ENCODE assay signal across 18 cellular contexts in genomic region chr1:11069233-11069950, GRCh38. TPM values are rescaled to one million over a fixed set of nuclear protein-coding genes. Genes with fewer than 3 reads are reported as not detected.
A peak's percentile ranks its signal among the peaks of the same experiment; 100 is the strongest.
DNase-seq lines count a peak whose midpoint lies in the region; ATAC-seq and TF ChIP-seq lines count a peak whose summit lies in the region.
"Had no signal": no experiment of that assay in that cellular context is flagged by ENCODE, and none has a peak within 500 bp of the region (broad histone marks: within the 10 kb centered on the region; RNA-seq: fewer than 3 reads in every experiment).

No MANE protein-coding gene starts in this region.

- peak; percentile 74 for ATAC-seq in activated naive CD8-positive, alpha-beta T cell treated with anti-CD3 and anti-CD28 coated beads, Interleukin-2, amount 10 ng/mL, durations not matched to agents 7 days and 5 days (ENCODE audit: low read depth)
- no peak for ATAC-seq in GM19324 (IDR thresholded peaks at IDR 0.05; ENCODE audit: low FRiP score, unreplicated experiment)
- ATAC-seq: esophagus mucosa had no signal

- TF ChIP-seq POLR2A in breast epithelium (IDR thresholded peaks at IDR 0.05), result no peak

- H3K36me3 ChIP-seq in breast epithelium (no peaks in the 10 kb centered on the region), mammary epithelial cell (ENCODE audit: insufficient read depth, low read length) (peaks cover 45% of the 10 kb centered on the region)

- POLR2A ChIA-PET in activated naive CD8-positive, alpha-beta T cell treated with anti-CD3 and anti-CD28 coated beads, Interleukin-2, amount 10 ng/mL, durations not matched to agents 7 days and 5 days (lab: Charles Lee), result interaction anchor here (1.2 to 2.9 kb wide), 2 partner anchors 8 to 38 kb away, joined by 11 to 28 read pairs; partner anchors contain the start of gene SRM

- BruUV-seq in mammary epithelial cell (replicated peaks; lab: Mats Ljungman, UMichigan), result no TSS peak

- peak overlapping the region in 1 of 3 donors; percentile 37 for H3K4me3 ChIP-seq in breast epithelium
- no peak overlapping the region for H3K4me3 ChIP-seq in mammary epithelial cell (replicated peaks in 1 of 3; ENCODE audit: insufficient read depth in 1 of 3, low read depth in 2 of 3, low read length in 3 of 3)
- H3K4me3 ChIP-seq: smooth muscle cell had no signal

- DNase-seq in breast epithelium (ENCODE audit: low spot score in 2 of 2) (peak in 1 of 2 donors; percentile 43), mammary epithelial cell (no peak), neural crest cell (ENCODE audit: low read depth, low spot score) (no peak), ureter (ENCODE audit: low spot score) (peak; percentile 31), putamen (ENCODE audit: low spot score) (no peak), NCI-H2171 treated with DMSO at 0.1 percent for 48 hours (lab: John Stamatoyannopoulos, UW) (no peak)
- DNase-seq in activated naive CD8-positive, alpha-beta T cell treated with anti-CD3 and anti-CD28 coated beads, Interleukin-2, amount 10 ng/mL, durations not matched to agents 7 days and 5 days, result no peak
- DNase-seq: activated B cell treated with CpG ODN at 0.5 μM for 24 hours; IMR-90; NCI-H1048; NCI-H774; stimulated activated naive CD4-positive, alpha-beta T cell treated with Interleukin-2 at 50 U/mL for 16 hours; SW 1271 had no signal

- peak overlapping the region; percentile 80 for H3K27ac Mint-ChIP-seq in activated naive CD8-positive, alpha-beta T cell treated with anti-CD3 and anti-CD28 coated beads, Interleukin-2, amount 10 ng/mL, durations not matched to agents 7 days and 5 days
- H3K27ac Mint-ChIP-seq in neural crest cell (ENCODE audit: unreplicated experiment), result peak overlapping the region; percentile 87
- H3K27ac Mint-ChIP-seq: activated B cell treated with CpG ODN at 0.5 μM for 24 hours; dendritic cell treated with granulocyte-macrophage colony-stimulating factor and Interleukin-4, amounts not matched to agents 40 ng/mL and 50 ng/mL, for 4 days had no signal

- in situ Hi-C loops in mammary epithelial cell (cut with MboI; ENCODE audit: low sequenced_read_pairs in 2 of 2), result no loop called here

- CTCF ChIA-PET in mammary epithelial cell (lab: Charles Lee; ENCODE audit: low non-redundant PET), result no interaction called here

- dilution Hi-C loops in mammary epithelial cell (cut with HindIII; ENCODE audit: low sequenced_read_pairs), result no loop called here

- H3K9me3 ChIP-seq in breast epithelium (no peaks in the 10 kb centered on the region), mammary epithelial cell (replicated peaks; ENCODE audit: insufficient read depth, low read length) (no peaks in the 10 kb centered on the region)

- H3K27ac ChIP-seq in breast epithelium (peak overlapping the region; percentile 54 to 74), mammary epithelial cell (ENCODE audit: insufficient read depth, low read depth, low read length) (no peak overlapping the region)

- H3K4me1 Mint-ChIP-seq in activated naive CD8-positive, alpha-beta T cell treated with anti-CD3 and anti-CD28 coated beads, Interleukin-2, amount 10 ng/mL, durations not matched to agents 7 days and 5 days, result peaks cover 19% of the 10 kb centered on the region
- H3K4me1 Mint-ChIP-seq in neural crest cell, result peaks cover 3% of the 10 kb centered on the region

- H3K27me3 ChIP-seq in breast epithelium (no peaks in the 10 kb centered on the region), mammary epithelial cell (ENCODE audit: insufficient read depth, low read length) (no peaks in the 10 kb centered on the region)

- H3K79me2 ChIP-seq in mammary epithelial cell (ENCODE audit: insufficient read depth, low read length), result no peaks in the 10 kb centered on the region

- peaks cover 38% of the 10 kb centered on the region for H3K36me3 Mint-ChIP-seq in activated naive CD8-positive, alpha-beta T cell treated with anti-CD3 and anti-CD28 coated beads, Interleukin-2, amount 10 ng/mL, durations not matched to agents 7 days and 5 days
- peaks cover 27% of the 10 kb centered on the region for H3K36me3 Mint-ChIP-seq in neural crest cell (ENCODE audit: low read depth)

- peak overlapping the region; percentile 66 for H3K4me3 Mint-ChIP-seq in activated naive CD8-positive, alpha-beta T cell treated with anti-CD3 and anti-CD28 coated beads, Interleukin-2, amount 10 ng/mL, durations not matched to agents 7 days and 5 days
- no peak overlapping the region for H3K4me3 Mint-ChIP-seq in neural crest cell
- H3K4me3 Mint-ChIP-seq: activated B cell treated with CpG ODN at 0.5 μM for 24 hours; dendritic cell treated with granulocyte-macrophage colony-stimulating factor and Interleukin-4, amounts not matched to agents 40 ng/mL and 50 ng/mL, for 4 days had no signal

- H3K4me1 ChIP-seq in breast epithelium, result no peaks in the 10 kb centered on the region
- H3K4me1 ChIP-seq in mammary epithelial cell (ENCODE audit: insufficient read depth, low read length), result no peaks in the 10 kb centered on the region

- intact Hi-C loops in breast epithelium (cut with DNase I; ENCODE audit: low total_unique reads), result no loop called here
- intact Hi-C loops in mammary epithelial cell (cut with micrococcal nuclease), result no loop called here

- H2AFZ ChIP-seq in mammary epithelial cell (ENCODE audit: low read depth, low read length), result no peak overlapping the region

- no peaks in the 10 kb centered on the region for H4K20me1 ChIP-seq in mammary epithelial cell (ENCODE audit: insufficient read depth, low read length)

- 51% methylated on average over 5 of the region's 12 CpGs for WGBS in mammary epithelial cell (ENCODE audit: low coverage, missing lambda C conversion rate)

- H3K9me3 Mint-ChIP-seq in activated naive CD8-positive, alpha-beta T cell treated with anti-CD3 and anti-CD28 coated beads, Interleukin-2, amount 10 ng/mL, durations not matched to agents 7 days and 5 days, result no peaks in the 10 kb centered on the region
- H3K9me3 Mint-ChIP-seq in neural crest cell, result no peaks in the 10 kb centered on the region
- H3K9me3 Mint-ChIP-seq: activated B cell treated with CpG ODN at 0.5 μM for 24 hours; dendritic cell treated with granulocyte-macrophage colony-stimulating factor and Interleukin-4, amounts not matched to agents 40 ng/mL and 50 ng/mL, for 4 days had no signal

- H3K4me2 ChIP-seq in mammary epithelial cell (ENCODE audit: insufficient read depth, low read depth, low read length), result no peak overlapping the region
- H3K4me2 ChIP-seq: smooth muscle cell had no signal

- H3K27me3 Mint-ChIP-seq in activated naive CD8-positive, alpha-beta T cell treated with anti-CD3 and anti-CD28 coated beads, Interleukin-2, amount 10 ng/mL, durations not matched to agents 7 days and 5 days, result no peaks in the 10 kb centered on the region
- H3K27me3 Mint-ChIP-seq in neural crest cell (ENCODE audit: low read depth), result no peaks in the 10 kb centered on the region
- H3K27me3 Mint-ChIP-seq: activated B cell treated with CpG ODN at 0.5 μM for 24 hours; dendritic cell treated with granulocyte-macrophage colony-stimulating factor and Interleukin-4, amounts not matched to agents 40 ng/mL and 50 ng/mL, for 4 days had no signal

- no peak overlapping the region for H3K9ac ChIP-seq in mammary epithelial cell (ENCODE audit: insufficient read depth, low read length)

- TF ChIP-seq CTCF in breast epithelium (IDR thresholded peaks at IDR 0.05) (no peak), mammary epithelial cell (conservative IDR thresholded peaks at IDR 0.05 in 1 of 2, IDR thresholded peaks at IDR 0.05 in 1 of 2; ENCODE audit: extremely low read depth in 1 of 2, insufficient read depth in 1 of 2, low read depth in 1 of 2, low read length in 2 of 2) (no peak), neural crest cell (conservative IDR thresholded peaks at IDR 0.05) (no peak)

RNA-seq across cellular contexts. Expression of gene SRM, which starts 9.6 kb away (rescaled TPM):
- 10 to 100 TPM; 33.5 to 71.4 (median 39.7) TPM for total RNA-seq in breast epithelium
- 100 to 1,000 TPM in 1 of 2 donors, 10 to 100 TPM in 1; 32.3 to 187 TPM for total RNA-seq in mammary epithelial cell
- 164 TPM for polyA plus RNA-seq in mammary epithelial cell
- polyA minus RNA-seq in mammary epithelial cell, result 246 TPM
- total RNA-seq in activated naive CD8-positive, alpha-beta T cell treated with anti-CD3 and anti-CD28 coated beads, Interleukin-2, amount 10 ng/mL, durations not matched to agents 7 days and 5 days, result 10 to 100 TPM; 72.3 to 85.0 TPM
- 147 and 152 TPM in 2 replicates for total RNA-seq in neural crest cell
- total RNA-seq in ureter, result 72.6 TPM

RNA-seq across cellular contexts. Expression of gene MASP2, which starts 22.4 kb away (rescaled TPM):
- total RNA-seq in breast epithelium, result not detected
- under 1 TPM in 1 of 2 donors, not detected in 1; 0.49 TPM for total RNA-seq in mammary epithelial cell
- 0.11 TPM for polyA plus RNA-seq in mammary epithelial cell
- not detected for polyA minus RNA-seq in mammary epithelial cell
- not detected for total RNA-seq in activated naive CD8-positive, alpha-beta T cell treated with anti-CD3 and anti-CD28 coated beads, Interleukin-2, amount 10 ng/mL, durations not matched to agents 7 days and 5 days
- total RNA-seq in neural crest cell, result 0.14 TPM in 1 of 2 replicates, not detected in the other
- not detected for total RNA-seq in ureter
- total RNA-seq: activated B cell treated with CpG ODN at 0.5 μM for 24 hours, esophagus mucosa, IMR-90, osteocyte, smooth muscle cell had no signal

RNA-seq across cellular contexts. Expression of gene EXOSC10, which starts 30.3 kb away (rescaled TPM):
- 10 to 100 TPM; 57.9 to 97.6 (median 77.7) TPM for total RNA-seq in breast epithelium
- total RNA-seq in mammary epithelial cell, result 10 to 100 TPM; 62.0 to 66.6 TPM
- polyA plus RNA-seq in mammary epithelial cell, result 72.4 TPM
- polyA minus RNA-seq in mammary epithelial cell, result 43.9 TPM
- 10 to 100 TPM; 89.1 to 92.8 TPM for total RNA-seq in activated naive CD8-positive, alpha-beta T cell treated with anti-CD3 and anti-CD28 coated beads, Interleukin-2, amount 10 ng/mL, durations not matched to agents 7 days and 5 days
- total RNA-seq in neural crest cell, result 115 and 127 TPM in 2 replicates
- total RNA-seq in ureter, result 71.5 TPM

RNA-seq across cellular contexts. Expression of gene TARDBP, which starts 56.9 kb away (rescaled TPM):
- 100 to 1,000 TPM; 113 to 165 (median 142) TPM for total RNA-seq in breast epithelium
- total RNA-seq in mammary epithelial cell, result 100 to 1,000 TPM in 1 of 2 donors, 10 to 100 TPM in 1; 32.2 to 122 TPM
- polyA plus RNA-seq in mammary epithelial cell, result 88.6 TPM
- polyA minus RNA-seq in mammary epithelial cell, result 241 TPM
- total RNA-seq in activated naive CD8-positive, alpha-beta T cell treated with anti-CD3 and anti-CD28 coated beads, Interleukin-2, amount 10 ng/mL, durations not matched to agents 7 days and 5 days, result 100 to 1,000 TPM; 166 to 174 TPM
- total RNA-seq in neural crest cell, result 253 and 268 TPM in 2 replicates
- total RNA-seq in ureter, result 180 TPM
